21 cellular contexts compared by ENCODE assay signal in genomic region chr6:122718616-122719015, GRCh38.
"Had no signal": no experiment of that assay in that cellular context is flagged by ENCODE, and none has a peak within 500 bp of the region (broad histone marks: within the 10 kb centered on the region; RNA-seq: fewer than 3 reads in every experiment).

No MANE protein-coding gene starts in this region.

- H3K9me3 Mint-ChIP-seq: naive thymus-derived CD4-positive, alpha-beta T cell; nephron progenitor cell; type B pancreatic cell had no signal

- H3K4me1 ChIP-seq: esophagus squamous epithelium, gastroesophageal sphincter, psoas muscle, right lobe of liver, suprapubic skin, thyroid gland had no signal

- H3K4me1 Mint-ChIP-seq: naive thymus-derived CD4-positive, alpha-beta T cell; nephron progenitor cell; stimulated activated effector memory CD8-positive, alpha-beta T cell treated with anti-CD3 and anti-CD28 coated beads, Interleukin-12 subunit alpha, Interleukin-12 subunit beta, amount 100 ng/mL, for 72 hours had no signal

- H3K36me3 Mint-ChIP-seq: naive thymus-derived CD4-positive, alpha-beta T cell; stimulated activated effector memory CD8-positive, alpha-beta T cell treated with anti-CD3 and anti-CD28 coated beads, Interleukin-12 subunit alpha, Interleukin-12 subunit beta, amount 100 ng/mL, for 72 hours had no signal

- H3K9me3 ChIP-seq: esophagus squamous epithelium, gastroesophageal sphincter, neutrophil, psoas muscle, right lobe of liver, suprapubic skin, thyroid gland had no signal

- H3K27me3 ChIP-seq: esophagus squamous epithelium, gastroesophageal sphincter, right lobe of liver, suprapubic skin, thyroid gland had no signal

- H3K4me3 ChIP-seq: esophagus squamous epithelium, gastroesophageal sphincter, psoas muscle, right lobe of liver, suprapubic skin, thyroid gland had no signal

- DNase-seq: effector memory CD8-positive, alpha-beta T cell; esophagus squamous epithelium; foreskin fibroblast; glutamatergic neuron; islet precursor cell; mammary epithelial cell; naive thymus-derived CD4-positive, alpha-beta T cell; nephron progenitor cell; psoas muscle; retina; right lobe of liver; stimulated activated CD4-positive, alpha-beta T cell treated with anti-CD3 and anti-CD28 coated beads, Interleukin-4, amount 100 ng/mL, for 1 hour; stimulated activated CD8-positive, alpha-beta memory T cell treated with anti-CD3 and anti-CD28 coated beads, Interleukin-4, amount 100 ng/mL, for 48 hours; stimulated activated naive CD8-positive, alpha-beta T cell treated with anti-CD3 and anti-CD28 coated beads, Interleukin-15, Interleukin-2, amounts not matched to agents 100 U/mL and 50 U/mL, for 24 hours; thyroid gland had no signal

- H3K27me3 Mint-ChIP-seq: effector memory CD8-positive, alpha-beta T cell; type B pancreatic cell had no signal

- H3K27ac Mint-ChIP-seq: effector memory CD8-positive, alpha-beta T cell; naive thymus-derived CD4-positive, alpha-beta T cell; nephron progenitor cell; stimulated activated effector memory CD8-positive, alpha-beta T cell treated with anti-CD3 and anti-CD28 coated beads, Interleukin-12 subunit alpha, Interleukin-12 subunit beta, amount 100 ng/mL, for 72 hours; type B pancreatic cell had no signal

- FAIRE-seq: urothelium cell line had no signal

- H3K27ac ChIP-seq: esophagus squamous epithelium, gastroesophageal sphincter, neutrophil, psoas muscle, right lobe of liver, suprapubic skin, thyroid gland had no signal

- H3K4me3 Mint-ChIP-seq: effector memory CD8-positive, alpha-beta T cell; naive thymus-derived CD4-positive, alpha-beta T cell; nephron progenitor cell; stimulated activated effector memory CD8-positive, alpha-beta T cell treated with anti-CD3 and anti-CD28 coated beads, Interleukin-12 subunit alpha, Interleukin-12 subunit beta, amount 100 ng/mL, for 72 hours; type B pancreatic cell had no signal

- H3K36me3 ChIP-seq: esophagus squamous epithelium, gastroesophageal sphincter, neutrophil, right lobe of liver, suprapubic skin, thyroid gland had no signal
